In genomic region chr17:7845359-7846062, GRCh38 we compare ENCODE assay signal across 9 cellular contexts. TPM values are rescaled to one million over a fixed set of nuclear protein-coding genes. Genes with fewer than 3 reads are reported as not detected.
A peak's percentile ranks its signal among the peaks of the same experiment; 100 is the strongest.
DNase-seq lines count a peak whose midpoint lies in the region; ATAC-seq, FAIRE-seq and TF ChIP-seq lines count a peak whose summit lies in the region.
"Had no signal": no experiment of that assay in that cellular context is flagged by ENCODE, and none has a peak within 500 bp of the region (broad histone marks: within the 10 kb centered on the region; RNA-seq: fewer than 3 reads in every experiment).

No MANE protein-coding gene starts in this region.

- H3K9me3 ChIP-seq in WERI-Rb-1 (ENCODE audit: severe bottlenecking) (no peaks in the 10 kb centered on the region), gastrocnemius medialis (no peaks in the 10 kb centered on the region)
- H3K9me3 ChIP-seq: mucosa of descending colon had no signal

- FAIRE-seq in H54 (lab: Jason Lieb, UNC), result no peak

- H3K36me3 ChIP-seq in WERI-Rb-1 (peaks cover 34% of the 10 kb centered on the region), gastrocnemius medialis (peaks cover 0 to 49% of the 10 kb centered on the region in 2 donors)

- intact Hi-C loops in gastrocnemius medialis (cut with DNase I; ENCODE audit: low total_unique reads), result loop anchor here (2.0 to 10.0 kb wide), 2 partner anchors 361 to 541 kb away; partner anchors contain the start of genes EIF5A and POLR2A

- no peak for ATAC-seq in gastrocnemius medialis
- ATAC-seq in GM18511 (IDR thresholded peaks at IDR 0.05; ENCODE audit: unreplicated experiment), result no peak

- peaks cover 18 to 22% of the 10 kb centered on the region in 2 donors for H3K4me1 ChIP-seq in gastrocnemius medialis

- no peaks in the 10 kb centered on the region for H3K27me3 ChIP-seq in WERI-Rb-1 (ENCODE audit: insufficient read depth, low read depth, severe bottlenecking)
- no peaks in the 10 kb centered on the region for H3K27me3 ChIP-seq in gastrocnemius medialis

- peak overlapping the region; percentile 91 for H3K4me3 ChIP-seq in GM12875 (ENCODE audit: low read depth, low read length)
- peak overlapping the region; percentile 58 for H3K4me3 ChIP-seq in WERI-Rb-1 (ENCODE audit: low read depth, low read length)
- H3K4me3 ChIP-seq in fibroblast of the aortic adventitia (ENCODE audit: low read depth, low read length), result peak overlapping the region; percentile 56
- H3K4me3 ChIP-seq in gastrocnemius medialis, result peak overlapping the region; percentile 80 to 96 (median 88)

- in situ Hi-C loops in gastrocnemius medialis (cut with MboI; ENCODE audit: low sequenced_read_pairs in 4 of 4), result no loop called here

- no peak for TF ChIP-seq CTCF in GM12875 (IDR thresholded peaks at IDR 0.05; ENCODE audit: borderline replicate concordance, insufficient read depth, low read depth, low read length)
- no peak for TF ChIP-seq CTCF in WERI-Rb-1 (IDR thresholded peaks at IDR 0.05; ENCODE audit: low read depth, low read length)
- no peak for TF ChIP-seq CTCF in fibroblast of the aortic adventitia (IDR thresholded peaks at IDR 0.05; ENCODE audit: insufficient read depth, low read length)
- TF ChIP-seq CTCF in gastrocnemius medialis (IDR thresholded peaks at IDR 0.05 in 4 of 5, conservative IDR thresholded peaks at IDR 0.05 in 1 of 5), result no peak

- TF ChIP-seq POLR2A in gastrocnemius medialis (IDR thresholded peaks at IDR 0.05) (no peak), H54 (IDR thresholded peaks at IDR 0.05; ENCODE audit: low read depth, low read length) (no peak)

- DNase-seq in WERI-Rb-1, result no peak
- DNase-seq in fibroblast of the aortic adventitia (ENCODE audit: low read depth), result no peak
- DNase-seq in gastrocnemius medialis, result no peak
- DNase-seq in midbrain (lab: John Stamatoyannopoulos, UW), result no peak
- no peak for DNase-seq in DMS153 (lab: John Stamatoyannopoulos, UW)
- no peak for DNase-seq in H54 (ENCODE audit: insufficient read length, low spot score)

- H3K27ac ChIP-seq in WERI-Rb-1, result no peak overlapping the region
- peak overlapping the region; percentile 97 to 100 (median 100) for H3K27ac ChIP-seq in gastrocnemius medialis

RNA-seq across cellular contexts. Expression of gene TMEM88, which starts 9.4 kb away (rescaled TPM):
- 0.18 TPM in 1 of 2 replicates, not detected in the other for total RNA-seq in fibroblast of the aortic adventitia (ENCODE audit: low replicate concordance)
- total RNA-seq in gastrocnemius medialis, result 10 to 100 TPM; 18.8 to 56.8 (median 27.9) TPM

RNA-seq across cellular contexts. Expression of gene KDM6B, which starts 11.5 kb away (rescaled TPM):
- 5.7 and 32.1 TPM in 2 replicates for total RNA-seq in fibroblast of the aortic adventitia (ENCODE audit: low replicate concordance)
- total RNA-seq in gastrocnemius medialis, result 1 to 10 TPM; 1.9 to 8.2 (median 4.4) TPM

RNA-seq across cellular contexts. Expression of gene NAA38, which starts 11.8 kb away (rescaled TPM):
- total RNA-seq in fibroblast of the aortic adventitia (ENCODE audit: low replicate concordance) (39.1 and 41.1 TPM in 2 replicates), gastrocnemius medialis (100 to 1,000 TPM in 2 of 4 donors, 10 to 100 TPM in 2; 57.4 to 133 (median 96.6) TPM)

RNA-seq across cellular contexts. Expression of gene CYB5D1, which starts 12.3 kb away (rescaled TPM):
- total RNA-seq in fibroblast of the aortic adventitia (ENCODE audit: low replicate concordance) (6.8 and 11.2 TPM in 2 replicates), gastrocnemius medialis (10 to 100 TPM in 2 of 4 donors, 1 to 10 TPM in 2; 4.1 to 14.7 (median 9.0) TPM)

RNA-seq across cellular contexts. Expression of gene CHD3, which starts 43.1 kb away (rescaled TPM):
- total RNA-seq in fibroblast of the aortic adventitia (ENCODE audit: low replicate concordance) (81.5 and 143 TPM in 2 replicates), gastrocnemius medialis (1 to 10 TPM; 5.4 to 7.7 (median 6.0) TPM)

Comparison
In these comparisons a context has a peak if more than half of its experiments do, and no peak if none do; other contexts are left out.
1. RNA of gene TMEM88, which starts 9.4 kb away (total RNA-seq): 18.8 to 56.8 TPM in gastrocnemius medialis; 0.18 TPM in fibroblast of the aortic adventitia; every median in the first group is over 10 times any median in the second.
2. Peak in every context shown above with its lines, with median percentiles within 50 percentile points of each other: H3K4me3 ChIP-seq.